ENCODE assay signal across 8 cellular contexts in the genomic region with DNA sequence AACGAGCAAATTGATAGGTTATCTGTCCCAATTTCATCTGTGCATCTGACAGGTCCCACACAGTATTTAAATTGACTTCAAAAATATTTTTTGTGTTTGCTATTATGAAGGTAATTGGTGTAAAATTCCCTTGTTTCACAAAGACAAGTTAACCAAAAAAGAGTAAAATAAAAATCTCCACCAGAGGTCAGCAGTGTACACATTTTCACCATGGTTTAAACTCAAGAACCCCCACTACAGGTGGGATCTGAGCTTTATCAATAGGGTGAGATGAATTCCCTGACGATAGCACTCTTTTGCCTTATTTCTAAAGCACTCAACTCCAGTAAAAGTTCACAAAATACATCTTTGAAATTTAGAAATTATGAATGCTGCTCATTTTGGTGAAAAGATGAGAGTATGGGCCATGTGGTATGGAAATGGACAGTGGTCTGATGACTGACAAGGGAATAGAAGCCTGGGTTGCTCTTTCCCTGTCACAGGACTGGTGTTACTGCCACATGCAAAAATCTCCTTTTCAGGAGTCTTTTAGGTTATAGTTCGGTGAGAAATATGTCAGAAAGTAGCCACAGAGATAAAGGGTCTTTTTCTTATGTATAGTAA.
DNase-seq lines count a peak whose midpoint lies in the region; ATAC-seq and TF ChIP-seq lines count a peak whose summit lies in the region.

No MANE protein-coding gene starts in this region.

- H3K36me3 Mint-ChIP-seq in activated T-cell treated with anti-CD3 and anti-CD28 coated beads, Interleukin-2, amount 50 U/mL, for 4 hours (ENCODE audit: insufficient read depth): no peaks in the 10 kb centered on the region

- H2AK5ac ChIP-seq in neuronal stem cell (ENCODE audit: low read depth, low read length): no peak overlapping the region

- peaks cover 0 to 1% of the 10 kb centered on the region in 2 donors for H3K9me3 ChIP-seq in neuronal stem cell (replicated peaks in 1 of 2; ENCODE audit: control insufficient read depth in 2 of 2, insufficient read depth in 1 of 2, low read depth in 1 of 2, low read length in 2 of 2)

- no peak overlapping the region for H3K14ac ChIP-seq in neuronal stem cell (ENCODE audit: low read length)

- intact Hi-C loops in posterior cingulate gyrus (cut with DNase I): no loop called here

- H3K23ac ChIP-seq in neuronal stem cell (ENCODE audit: low read depth, low read length, poor library complexity): no peak overlapping the region

- H4K91ac ChIP-seq in neuronal stem cell (ENCODE audit: low read depth, low read length, poor library complexity): no peak overlapping the region

- H3K18ac ChIP-seq in neuronal stem cell (ENCODE audit: low read length): no peak overlapping the region

- H3K9me3 Mint-ChIP-seq in activated T-cell treated with anti-CD3 and anti-CD28 coated beads, Interleukin-2, amount 50 U/mL, for 4 hours: no peaks in the 10 kb centered on the region

- H2BK120ac ChIP-seq in neuronal stem cell (ENCODE audit: low read depth, low read length): no peak overlapping the region

- no peak overlapping the region for H3K9ac ChIP-seq in neuronal stem cell (ENCODE audit: low read depth, low read length, poor library complexity)

- H4K8ac ChIP-seq in neuronal stem cell (ENCODE audit: low read depth, low read length): no peak overlapping the region

- H3K4me1 Mint-ChIP-seq in activated T-cell treated with anti-CD3 and anti-CD28 coated beads, Interleukin-2, amount 50 U/mL, for 4 hours (ENCODE audit: low read depth): no peaks in the 10 kb centered on the region

- no peaks in the 10 kb centered on the region for H3K36me3 ChIP-seq in neuronal stem cell (replicated peaks in 1 of 2; ENCODE audit: control insufficient read depth in 2 of 2, insufficient read depth in 2 of 2, low read length in 2 of 2)

- peaks cover 4% of the 10 kb centered on the region for H3K27me3 Mint-ChIP-seq in activated T-cell treated with anti-CD3 and anti-CD28 coated beads, Interleukin-2, amount 50 U/mL, for 4 hours (ENCODE audit: low read depth)

- WGBS in neuronal stem cell (ENCODE audit: extremely low coverage in 2 of 2, insufficient read length in 2 of 2, insufficient replicate concordance in 1 of 2), 2 donors: no CpG with 5 or more reads among the region's 3 CpGs

- H3K4me3 ChIP-seq in AG10803 (ENCODE audit: low read length): no peak overlapping the region
- no peak overlapping the region for H3K4me3 ChIP-seq in choroid plexus epithelial cell (ENCODE audit: low read depth, low read length)
- no peak overlapping the region for H3K4me3 ChIP-seq in neuronal stem cell (ENCODE audit: low read length in 2 of 2)

- no peak overlapping the region for H2BK12ac ChIP-seq in neuronal stem cell (ENCODE audit: low read length)

- H3K27ac ChIP-seq in neuronal stem cell (replicated peaks; ENCODE audit: low read length): no peak overlapping the region

- peak; percentile 22 for DNase-seq in AG10803 (ENCODE audit: low read depth)
- DNase-seq in NCI-H345 (lab: John Stamatoyannopoulos, UW): peak; percentile 49
- peak; percentile 59 for DNase-seq in choroid plexus epithelial cell (ENCODE audit: low read depth)
- DNase-seq in neuronal stem cell (ENCODE audit: low spot score): peak; percentile 41
- DNase-seq in posterior cingulate gyrus: no peak
- DNase-seq in activated T-cell treated with anti-CD3 and anti-CD28 coated beads, Interleukin-2, amount 50 U/mL, for 4 hours: no peak

- H3K79me1 ChIP-seq in neuronal stem cell (ENCODE audit: low read depth, low read length): no peaks in the 10 kb centered on the region

- peak; percentile 61 for TF ChIP-seq CTCF in AG10803 (conservative IDR thresholded peaks at IDR 0.05; ENCODE audit: low read length)
- TF ChIP-seq CTCF in choroid plexus epithelial cell (conservative IDR thresholded peaks at IDR 0.05; ENCODE audit: low read depth, low read length): peak; percentile 62

- ATAC-seq in GM18517 (IDR thresholded peaks at IDR 0.05; ENCODE audit: unreplicated experiment): peak; percentile 87
- peak; percentile 71 for ATAC-seq in HG03045 (IDR thresholded peaks at IDR 0.05; ENCODE audit: unreplicated experiment)
- no peak for ATAC-seq in activated T-cell treated with anti-CD3 and anti-CD28 coated beads, Interleukin-2, amount 50 U/mL, for 4 hours

- no peak overlapping the region for H3K4me2 ChIP-seq in neuronal stem cell (ENCODE audit: insufficient read depth, low read length, poor library complexity, severe bottlenecking)

- H3K4me1 ChIP-seq in neuronal stem cell (ENCODE audit: control insufficient read depth in 2 of 2, insufficient read depth in 1 of 2, low read depth in 1 of 2, low read length in 2 of 2): no peaks in the 10 kb centered on the region

- H3K4ac ChIP-seq in neuronal stem cell (ENCODE audit: low read length): no peak overlapping the region

- no peak overlapping the region for H2BK5ac ChIP-seq in neuronal stem cell (ENCODE audit: low read length)

- no peaks in the 10 kb centered on the region for H3K27me3 ChIP-seq in neuronal stem cell (ENCODE audit: control insufficient read depth in 3 of 3, insufficient read depth in 3 of 3, low read depth in 1 of 3, low read length in 3 of 3)

- H2AFZ ChIP-seq in neuronal stem cell (ENCODE audit: low read length): no peak overlapping the region

- no peak overlapping the region for H3K4me3 Mint-ChIP-seq in activated T-cell treated with anti-CD3 and anti-CD28 coated beads, Interleukin-2, amount 50 U/mL, for 4 hours

- no peak overlapping the region for H2BK15ac ChIP-seq in neuronal stem cell (ENCODE audit: low read length)

Comparison
In these comparisons a context has a peak if more than half of its experiments do, and no peak if none do; other contexts are left out.
1. DNase-seq: peak in AG10803 (single experiment), NCI-H345 (single experiment), choroid plexus epithelial cell (single experiment) and neuronal stem cell (single experiment); none in posterior cingulate gyrus (0 of 10) and activated T-cell treated with anti-CD3 and anti-CD28 coated beads, Interleukin-2, amount 50 U/mL, for 4 hours (single experiment).
2. ATAC-seq: peak in GM18517 (single experiment) and HG03045 (single experiment); none in activated T-cell treated with anti-CD3 and anti-CD28 coated beads, Interleukin-2, amount 50 U/mL, for 4 hours (0 of 2).